2 cellular contexts compared by ENCODE assay signal in the genomic region with DNA sequence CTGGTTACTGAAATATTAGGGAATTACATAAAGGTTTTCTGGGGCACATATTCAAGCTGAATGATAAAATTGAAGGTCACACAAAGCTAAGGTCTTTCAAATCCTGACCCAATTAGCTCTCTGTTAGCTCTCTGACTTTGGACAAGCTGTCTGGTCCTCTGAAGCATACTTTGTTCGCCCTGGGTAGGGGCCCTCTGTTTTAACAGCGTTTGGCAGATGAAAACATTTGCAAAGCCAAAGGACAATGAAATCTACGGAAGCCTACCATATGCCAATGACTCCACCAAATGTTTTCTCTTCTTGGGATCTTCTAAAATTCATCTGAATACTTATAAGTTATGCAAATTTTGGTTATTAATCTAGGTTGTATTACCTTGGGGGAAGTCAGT.
TF ChIP-seq lines count a peak whose summit lies in the region.

No MANE protein-coding gene starts in this region.

TF ChIP-seq in A549, 52 proteins besides CTCF, POLR2A, EP300 and RAD21:
- TF ChIP-seq SREBF2 (IDR thresholded peaks at IDR 0.05) = no peak
- TF ChIP-seq PHF8 (IDR thresholded peaks at IDR 0.05; ENCODE audit: borderline replicate concordance, low read depth) = no peak
- no peak for TF ChIP-seq HOXA7 (CRISPR knock-in tag; IDR thresholded peaks at IDR 0.05)
- no peak for TF ChIP-seq GATA3 (IDR thresholded peaks at IDR 0.05; ENCODE audit: borderline replicate concordance)
- TF ChIP-seq BHLHE40 (IDR thresholded peaks at IDR 0.05; ENCODE audit: low read depth, low read length) = no peak
- no peak for TF ChIP-seq HEYL (CRISPR knock-in tag; IDR thresholded peaks at IDR 0.05)
- TF ChIP-seq KDM5A (IDR thresholded peaks at IDR 0.05) = no peak
- TF ChIP-seq, protein P1, sequence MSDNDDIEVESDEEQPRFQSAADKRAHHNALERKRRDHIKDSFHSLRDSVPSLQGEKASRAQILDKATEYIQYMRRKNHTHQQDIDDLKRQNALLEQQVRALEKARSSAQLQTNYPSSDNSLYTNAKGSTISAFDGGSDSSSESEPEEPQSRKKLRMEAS (IDR thresholded peaks at IDR 0.05) = no peak

TF ChIP-seq in IMR-90, 13 proteins besides CTCF, POLR2A, EP300 and RAD21:
- TF ChIP-seq SMC3 (IDR thresholded peaks at IDR 0.05; ENCODE audit: low read depth, low read length) (no peak), USF2 (IDR thresholded peaks at IDR 0.05; ENCODE audit: low read depth, low read length) (no peak), FOS (IDR thresholded peaks at IDR 0.05; ENCODE audit: low read depth, low read length) (no peak), MAZ (IDR thresholded peaks at IDR 0.05; ENCODE audit: borderline replicate concordance, low read depth, low read length) (no peak), RFX5 (IDR thresholded peaks at IDR 0.05; ENCODE audit: low read depth, low read length) (no peak), RCOR1 (IDR thresholded peaks at IDR 0.05; ENCODE audit: insufficient replicate concordance, low read length) (no peak)
- TF ChIP-seq, protein P2, sequence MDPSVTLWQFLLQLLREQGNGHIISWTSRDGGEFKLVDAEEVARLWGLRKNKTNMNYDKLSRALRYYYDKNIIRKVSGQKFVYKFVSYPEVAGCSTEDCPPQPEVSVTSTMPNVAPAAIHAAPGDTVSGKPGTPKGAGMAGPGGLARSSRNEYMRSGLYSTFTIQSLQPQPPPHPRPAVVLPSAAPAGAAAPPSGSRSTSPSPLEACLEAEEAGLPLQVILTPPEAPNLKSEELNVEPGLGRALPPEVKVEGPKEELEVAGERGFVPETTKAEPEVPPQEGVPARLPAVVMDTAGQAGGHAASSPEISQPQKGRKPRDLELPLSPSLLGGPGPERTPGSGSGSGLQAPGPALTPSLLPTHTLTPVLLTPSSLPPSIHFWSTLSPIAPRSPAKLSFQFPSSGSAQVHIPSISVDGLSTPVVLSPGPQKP (IDR thresholded peaks at IDR 0.05; ENCODE audit: borderline replicate concordance, low read depth, low read length) = no peak
